In genomic region chr6:134446228-134446848, GRCh38 we compare ENCODE assay signal across 12 cellular contexts.
DNase-seq lines count a peak whose midpoint lies in the region; ATAC-seq, FAIRE-seq and TF ChIP-seq lines count a peak whose summit lies in the region.
"Had no signal": no experiment of that assay in that cellular context is flagged by ENCODE, and none has a peak within 500 bp of the region (broad histone marks: within the 10 kb centered on the region; RNA-seq: fewer than 3 reads in every experiment).

No MANE protein-coding gene starts in this region.

- ATAC-seq in HepG2: no peak

- no peak overlapping the region for H2AFZ ChIP-seq in HepG2 (ENCODE audit: low read length)

- peak overlapping the region; percentile 35 to 61 (median 36) for H3K27ac ChIP-seq in thyroid gland
- H3K27ac ChIP-seq in HepG2 (ENCODE audit: extremely low read length, insufficient read depth, low read length): no peak overlapping the region

- peaks cover 14 to 18% of the 10 kb centered on the region in 2 donors for H3K4me1 ChIP-seq in thyroid gland
- H3K4me1 ChIP-seq in HepG2 (ENCODE audit: insufficient read depth, low read length): no peaks in the 10 kb centered on the region

- H3K79me2 ChIP-seq in HepG2 (ENCODE audit: insufficient read depth, low read length): no peaks in the 10 kb centered on the region

- POLR2A ChIA-PET in HepG2 (lab: Yijun Ruan, JAX): no interaction called here

- no peak for TF ChIP-seq RAD21 in HepG2 (CRISPR knock-in tag; IDR thresholded peaks at IDR 0.05)

- H3K27me3 ChIP-seq in thyroid gland (no peaks in the 10 kb centered on the region), HepG2 (ENCODE audit: control insufficient read depth in 1 of 2, insufficient read depth in 2 of 2, low read length in 2 of 2) (no peaks in the 10 kb centered on the region)

- TF ChIP-seq EP300 in HepG2 (IDR thresholded peaks at IDR 0.05; ENCODE audit: low read depth in 2 of 2, low read length in 2 of 2) (no peak), HepG2 (CRISPR knock-in tag; IDR thresholded peaks at IDR 0.05; ENCODE audit: borderline replicate concordance) (no peak)

- no TSS peak for BruUV-seq in HepG2 (replicated peaks; lab: Mats Ljungman, UMichigan)

- no peak overlapping the region for H3K4me2 ChIP-seq in HepG2 (ENCODE audit: low read depth, low read length)
- H3K4me2 ChIP-seq: smooth muscle cell had no signal

- TF ChIP-seq CTCF in thyroid gland (IDR thresholded peaks at IDR 0.05): no peak
- no peak for TF ChIP-seq CTCF in HepG2 (CRISPR knock-in tag; IDR thresholded peaks at IDR 0.05)

- H4K20me1 ChIP-seq in HepG2 (ENCODE audit: insufficient read depth, low read length): no peaks in the 10 kb centered on the region

- H3K9me3 ChIP-seq in thyroid gland (no peaks in the 10 kb centered on the region), HepG2 (ENCODE audit: low read length) (no peaks in the 10 kb centered on the region)

- no peak overlapping the region for H3K9ac ChIP-seq in HepG2 (ENCODE audit: insufficient read depth, low read depth, low read length)

- TF ChIP-seq POLR2A in thyroid gland (IDR thresholded peaks at IDR 0.05) (no peak), HepG2 (IDR thresholded peaks at IDR 0.05; ENCODE audit: insufficient read depth in 1 of 2, low read depth in 2 of 2, low read length in 2 of 2) (no peak)

- WGBS in thyroid gland, 2 donors: 45 to 51% methylated on average over 6 of the region's 6 CpGs
- WGBS in HepG2 (ENCODE audit: low lambda C conversion rate): 59% methylated on average over 6 of the region's 6 CpGs

- H3K4me3 ChIP-seq in thyroid gland (replicated peaks in 1 of 3): no peak overlapping the region
- H3K4me3 ChIP-seq in HepG2 (replicated peaks in 1 of 3; ENCODE audit: insufficient read depth in 1 of 3, low read depth in 2 of 3, low read length in 3 of 3): no peak overlapping the region
- H3K4me3 ChIP-seq: lung, smooth muscle cell had no signal

- H3K36me3 ChIP-seq in thyroid gland (no peaks in the 10 kb centered on the region), HepG2 (replicated peaks in 1 of 2; ENCODE audit: control insufficient read depth in 1 of 2, insufficient read depth in 2 of 2, low read length in 2 of 2) (no peaks in the 10 kb centered on the region)

- CTCF ChIA-PET in HepG2 (lab: Yijun Ruan, JAX; ENCODE audit: low intra/inter-chr PET ratio, low total read pairs): no interaction called here

- DNase-seq in SHP77 (lab: John Stamatoyannopoulos, UW): peak; percentile 29 to 67
- no peak for DNase-seq in SHP77 treated with DMSO at 0.1 percent for 48 hours (lab: John Stamatoyannopoulos, UW)
- peak; percentile 32 for DNase-seq in amniotic epithelial cell (ENCODE audit: low read depth)
- DNase-seq in germinal center (ENCODE audit: low spot score): peak; percentile 8
- DNase-seq in thyroid gland: peak; percentile 58 to 69
- no peak for DNase-seq in activated naive CD4-positive, alpha-beta T cell (lab: John Stamatoyannopoulos, UW)
- no peak for DNase-seq in KBM-7
- DNase-seq in HepG2 (ENCODE audit: low spot score): no peak
- DNase-seq: NCI-H2029 treated with DMSO at 0.1 percent for 48 hours; stimulated activated naive CD4-positive, alpha-beta T cell treated with Interleukin-2 at 50 U/mL for 16 hours had no signal

- FAIRE-seq in HepG2 (lab: Jason Lieb, UNC): no peak

- in situ Hi-C loops in KBM-7 (cut with MboI; ENCODE audit: low pct_unique_long_range_greater_than_20kb, low sequenced_read_pairs): no loop called here
- in situ Hi-C loops in HepG2 (cut with HindIII; ENCODE audit: extremely low pct_ligation_motif_present, low pct_unique_long_range_greater_than_20kb): loop anchor here (25.0 kb wide), 1 partner anchor 284 kb away; no protein-coding TSS in a partner anchor

- intact Hi-C loops in thyroid gland (cut with DNase I): no loop called here
- intact Hi-C loops in HepG2 (cut with micrococcal nuclease; ENCODE audit: unreplicated experiment): no loop called here

TF ChIP-seq in HepG2, 621 proteins besides CTCF, POLR2A, EP300 and RAD21:
- TF ChIP-seq MXI1 (IDR thresholded peaks at IDR 0.05; ENCODE audit: borderline replicate concordance, low read depth, low read length) (no peak), ATM (IDR thresholded peaks at IDR 0.05; ENCODE audit: borderline replicate concordance) (no peak), ZNF607 (CRISPR knock-in tag; IDR thresholded peaks at IDR 0.05; ENCODE audit: borderline replicate concordance) (no peak), ZNF562 (CRISPR knock-in tag; IDR thresholded peaks at IDR 0.05; ENCODE audit: borderline replicate concordance) (no peak), PITX1 (CRISPR knock-in tag; IDR thresholded peaks at IDR 0.05) (no peak), DNMT3B (CRISPR knock-in tag; conservative IDR thresholded peaks at IDR 0.05) (no peak), YEATS4 (CRISPR knock-in tag; IDR thresholded peaks at IDR 0.05; ENCODE audit: borderline replicate concordance) (no peak), ZNF770 (CRISPR knock-in tag; IDR thresholded peaks at IDR 0.05) (no peak)
TF ChIP-seq in HepG2: peak in this region for 0.

Comparison
In these comparisons a context has a peak if more than half of its experiments do, and no peak if none do; other contexts are left out.
1. DNase-seq: peak in SHP77 (2 of 2), amniotic epithelial cell (single experiment), germinal center (single experiment) and thyroid gland (2 of 2); none in SHP77 treated with DMSO at 0.1 percent for 48 hours (single experiment), activated naive CD4-positive, alpha-beta T cell (0 of 4), KBM-7 (single experiment) and HepG2 (single experiment).